In genomic region chr13:47374741-47375140, GRCh38 we compare ENCODE assay signal across 7 cellular contexts.
"Had no signal": no experiment of that assay in that cellular context is flagged by ENCODE, and none has a peak within 500 bp of the region (broad histone marks: within the 10 kb centered on the region; RNA-seq: fewer than 3 reads in every experiment).

No MANE protein-coding gene starts in this region.

- DNase-seq: GDM1, GF-D8 had no signal

- FAIRE-seq: G401.6, GM12891, GM12892, GM18507, GM19239 had no signal
